In the genomic region with DNA sequence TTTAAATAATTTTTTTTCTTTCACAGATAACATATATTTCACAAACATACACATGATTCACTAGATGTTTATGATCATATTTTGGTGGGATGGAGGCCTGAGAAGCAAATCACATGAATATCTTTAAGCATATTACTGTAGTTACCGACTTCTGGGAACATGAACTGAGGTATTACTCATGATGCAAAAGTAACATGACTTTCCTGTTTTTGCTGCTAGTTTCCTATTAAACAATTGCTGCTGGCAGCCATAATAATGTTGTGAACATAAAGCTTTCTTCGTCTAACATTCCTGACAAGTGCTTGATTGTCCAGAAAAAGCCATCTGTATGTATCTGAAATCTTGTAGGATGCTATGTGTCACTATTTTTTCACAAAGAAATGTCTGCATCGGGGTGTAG, we compare ENCODE assay signal across 2 cellular contexts.
TF ChIP-seq lines count a peak whose summit lies in the region.

No MANE protein-coding gene starts in this region.

TF ChIP-seq in SK-N-SH, 30 proteins besides CTCF, POLR2A, EP300 and RAD21 (continued from another document):
- TF ChIP-seq, protein P1, sequence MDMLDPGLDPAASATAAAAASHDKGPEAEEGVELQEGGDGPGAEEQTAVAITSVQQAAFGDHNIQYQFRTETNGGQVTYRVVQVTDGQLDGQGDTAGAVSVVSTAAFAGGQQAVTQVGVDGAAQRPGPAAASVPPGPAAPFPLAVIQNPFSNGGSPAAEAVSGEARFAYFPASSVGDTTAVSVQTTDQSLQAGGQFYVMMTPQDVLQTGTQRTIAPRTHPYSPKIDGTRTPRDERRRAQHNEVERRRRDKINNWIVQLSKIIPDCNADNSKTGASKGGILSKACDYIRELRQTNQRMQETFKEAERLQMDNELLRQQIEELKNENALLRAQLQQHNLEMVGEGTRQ (IDR thresholded peaks at IDR 0.05; ENCODE audit: borderline replicate concordance, low read depth, low read length): no peak
- TF ChIP-seq, protein P2, sequence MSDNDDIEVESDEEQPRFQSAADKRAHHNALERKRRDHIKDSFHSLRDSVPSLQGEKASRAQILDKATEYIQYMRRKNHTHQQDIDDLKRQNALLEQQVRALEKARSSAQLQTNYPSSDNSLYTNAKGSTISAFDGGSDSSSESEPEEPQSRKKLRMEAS (IDR thresholded peaks at IDR 0.05; ENCODE audit: low read depth): no peak
- TF ChIP-seq FOXM1 (IDR thresholded peaks at IDR 0.05; ENCODE audit: low read depth): no peak
- no peak for TF ChIP-seq TEAD4 (IDR thresholded peaks at IDR 0.05; ENCODE audit: borderline replicate concordance, insufficient read depth)
- no peak for TF ChIP-seq FOXJ3 (CRISPR knock-in tag; IDR thresholded peaks at IDR 0.05)
- TF ChIP-seq MXI1 (IDR thresholded peaks at IDR 0.05; ENCODE audit: low read depth, low read length): no peak
- no peak for TF ChIP-seq RCOR1 (IDR thresholded peaks at IDR 0.05; ENCODE audit: low read length)
- no peak for TF ChIP-seq POLR2AphosphoS5 (IDR thresholded peaks at IDR 0.05; ENCODE audit: low read depth, low read length)
- TF ChIP-seq YY1 (IDR thresholded peaks at IDR 0.05; ENCODE audit: low read depth): no peak
- TF ChIP-seq GABPA (IDR thresholded peaks at IDR 0.05; ENCODE audit: low read depth): no peak
- no peak for TF ChIP-seq CHD2 (IDR thresholded peaks at IDR 0.05; ENCODE audit: low read length, partially characterized antibody)
- no peak for TF ChIP-seq RXRA (IDR thresholded peaks at IDR 0.05; ENCODE audit: borderline replicate concordance, low read depth)

TF ChIP-seq in SK-N-SH treated with all-trans-retinoic acid at 6 μM for 48 hours, 23 proteins besides CTCF, POLR2A, EP300 and RAD21 (continued from another document):
- TF ChIP-seq, protein P3, sequence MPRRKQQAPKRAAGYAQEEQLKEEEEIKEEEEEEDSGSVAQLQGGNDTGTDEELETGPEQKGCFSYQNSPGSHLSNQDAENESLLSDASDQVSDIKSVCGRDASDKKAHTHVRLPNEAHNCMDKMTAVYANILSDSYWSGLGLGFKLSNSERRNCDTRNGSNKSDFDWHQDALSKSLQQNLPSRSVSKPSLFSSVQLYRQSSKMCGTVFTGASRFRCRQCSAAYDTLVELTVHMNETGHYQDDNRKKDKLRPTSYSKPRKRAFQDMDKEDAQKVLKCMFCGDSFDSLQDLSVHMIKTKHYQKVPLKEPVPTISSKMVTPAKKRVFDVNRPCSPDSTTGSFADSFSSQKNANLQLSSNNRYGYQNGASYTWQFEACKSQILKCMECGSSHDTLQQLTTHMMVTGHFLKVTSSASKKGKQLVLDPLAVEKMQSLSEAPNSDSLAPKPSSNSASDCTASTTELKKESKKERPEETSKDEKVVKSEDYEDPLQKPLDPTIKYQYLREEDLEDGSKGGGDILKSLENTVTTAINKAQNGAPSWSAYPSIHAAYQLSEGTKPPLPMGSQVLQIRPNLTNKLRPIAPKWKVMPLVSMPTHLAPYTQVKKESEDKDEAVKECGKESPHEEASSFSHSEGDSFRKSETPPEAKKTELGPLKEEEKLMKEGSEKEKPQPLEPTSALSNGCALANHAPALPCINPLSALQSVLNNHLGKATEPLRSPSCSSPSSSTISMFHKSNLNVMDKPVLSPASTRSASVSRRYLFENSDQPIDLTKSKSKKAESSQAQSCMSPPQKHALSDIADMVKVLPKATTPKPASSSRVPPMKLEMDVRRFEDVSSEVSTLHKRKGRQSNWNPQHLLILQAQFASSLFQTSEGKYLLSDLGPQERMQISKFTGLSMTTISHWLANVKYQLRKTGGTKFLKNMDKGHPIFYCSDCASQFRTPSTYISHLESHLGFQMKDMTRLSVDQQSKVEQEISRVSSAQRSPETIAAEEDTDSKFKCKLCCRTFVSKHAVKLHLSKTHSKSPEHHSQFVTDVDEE (CRISPR knock-in tag; IDR thresholded peaks at IDR 0.05): no peak
- TF ChIP-seq OSR1 (CRISPR knock-in tag; IDR thresholded peaks at IDR 0.05) (no peak), ZNF8 (CRISPR knock-in tag; IDR thresholded peaks at IDR 0.05) (no peak), SNAI2 (CRISPR knock-in tag; IDR thresholded peaks at IDR 0.05) (no peak), BACH2 (CRISPR knock-in tag; IDR thresholded peaks at IDR 0.05; ENCODE audit: borderline replicate concordance) (no peak), ZFP3 (CRISPR knock-in tag; IDR thresholded peaks at IDR 0.05) (no peak), GLIS3 (CRISPR knock-in tag; IDR thresholded peaks at IDR 0.05) (no peak)
- TF ChIP-seq, protein P4, sequence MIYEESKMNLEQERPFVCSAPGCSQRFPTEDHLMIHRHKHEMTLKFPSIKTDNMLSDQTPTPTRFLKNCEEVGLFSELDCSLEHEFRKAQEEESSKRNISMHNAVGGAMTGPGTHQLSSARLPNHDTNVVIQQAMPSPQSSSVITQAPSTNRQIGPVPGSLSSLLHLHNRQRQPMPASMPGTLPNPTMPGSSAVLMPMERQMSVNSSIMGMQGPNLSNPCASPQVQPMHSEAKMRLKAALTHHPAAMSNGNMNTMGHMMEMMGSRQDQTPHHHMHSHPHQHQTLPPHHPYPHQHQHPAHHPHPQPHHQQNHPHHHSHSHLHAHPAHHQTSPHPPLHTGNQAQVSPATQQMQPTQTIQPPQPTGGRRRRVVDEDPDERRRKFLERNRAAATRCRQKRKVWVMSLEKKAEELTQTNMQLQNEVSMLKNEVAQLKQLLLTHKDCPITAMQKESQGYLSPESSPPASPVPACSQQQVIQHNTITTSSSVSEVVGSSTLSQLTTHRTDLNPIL (CRISPR knock-in tag; IDR thresholded peaks at IDR 0.05; ENCODE audit: low read depth): no peak
- TF ChIP-seq, protein P5, sequence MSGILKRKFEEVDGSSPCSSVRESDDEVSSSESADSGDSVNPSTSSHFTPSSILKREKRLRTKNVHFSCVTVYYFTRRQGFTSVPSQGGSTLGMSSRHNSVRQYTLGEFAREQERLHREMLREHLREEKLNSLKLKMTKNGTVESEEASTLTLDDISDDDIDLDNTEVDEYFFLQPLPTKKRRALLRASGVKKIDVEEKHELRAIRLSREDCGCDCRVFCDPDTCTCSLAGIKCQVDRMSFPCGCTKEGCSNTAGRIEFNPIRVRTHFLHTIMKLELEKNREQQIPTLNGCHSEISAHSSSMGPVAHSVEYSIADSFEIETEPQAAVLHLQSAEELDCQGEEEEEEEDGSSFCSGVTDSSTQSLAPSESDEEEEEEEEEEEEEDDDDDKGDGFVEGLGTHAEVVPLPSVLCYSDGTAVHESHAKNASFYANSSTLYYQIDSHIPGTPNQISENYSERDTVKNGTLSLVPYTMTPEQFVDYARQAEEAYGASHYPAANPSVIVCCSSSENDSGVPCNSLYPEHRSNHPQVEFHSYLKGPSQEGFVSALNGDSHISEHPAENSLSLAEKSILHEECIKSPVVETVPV (CRISPR knock-in tag; IDR thresholded peaks at IDR 0.05): no peak
TF ChIP-seq in SK-N-SH treated with all-trans-retinoic acid at 6 μM for 48 hours: peak in this region for 0.
